In the genomic region with DNA sequence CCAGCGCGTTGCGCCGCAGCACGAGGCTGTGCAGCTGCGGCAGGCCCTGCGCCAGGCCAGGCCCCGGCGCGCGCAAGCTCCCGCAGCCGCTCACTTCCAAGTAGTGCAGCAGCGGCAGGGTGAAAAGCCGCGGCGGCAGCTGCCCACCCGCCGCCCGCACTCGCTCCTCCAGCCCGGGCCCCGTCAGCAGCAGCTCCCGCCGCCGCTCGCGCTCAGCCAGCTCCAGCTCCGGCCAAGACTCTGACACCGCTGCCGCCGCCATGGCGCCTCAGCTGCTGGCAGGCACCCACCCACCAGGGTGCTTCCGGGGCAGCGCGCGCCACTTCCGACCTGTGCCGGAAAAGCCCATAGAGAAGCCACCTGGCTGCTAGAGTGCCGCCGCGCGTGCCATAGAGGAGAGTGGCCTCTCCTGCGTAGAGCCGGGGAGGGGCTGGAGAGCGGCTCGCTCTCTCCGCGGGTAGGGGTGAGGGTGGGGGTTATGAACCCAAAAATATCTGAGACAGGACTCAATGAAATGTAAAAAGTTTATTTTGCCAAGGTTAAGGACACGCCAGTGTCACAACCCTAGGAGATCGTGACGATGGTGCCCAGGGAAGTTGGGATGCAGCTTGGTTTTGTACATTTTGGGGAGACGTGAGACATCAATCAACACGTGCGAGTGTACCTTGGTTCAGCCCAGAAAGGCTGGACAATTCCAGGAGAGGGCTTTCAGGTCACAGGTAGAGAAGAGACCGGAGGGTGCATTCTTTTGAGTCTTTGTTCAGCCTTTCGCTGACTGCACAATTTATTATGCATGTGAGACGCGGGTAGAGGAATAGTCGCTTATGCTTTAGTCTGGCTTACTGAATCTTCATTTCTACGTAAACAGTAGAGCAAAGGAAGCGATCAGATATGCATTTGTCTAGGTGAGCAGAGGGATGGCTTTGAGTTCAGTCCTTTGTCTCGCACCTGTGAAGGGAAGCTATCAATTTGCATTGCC, we compare ENCODE assay signal across 1 cellular context.
A peak's percentile ranks its signal among the peaks of the same experiment; 100 is the strongest.
TF ChIP-seq lines count a peak whose summit lies in the region.

A gene (minus strand): TSS at position 284 of the 979 bp plus-strand sequence. CDS start 22 bp downstream, at position 262.

TF ChIP-seq in H1, 55 proteins besides CTCF, POLR2A, EP300 and RAD21 (continued from another document):
- TF ChIP-seq SP2 (IDR thresholded peaks at IDR 0.05; ENCODE audit: low read length) (peak; percentile 97), ZNF274 (IDR thresholded peaks at IDR 0.05; ENCODE audit: borderline replicate concordance, extremely low read depth, low read length) (no peak)
